Comparison of ENCODE assay signal across 8 cellular contexts in genomic region chr6:112087136-112087908, GRCh38. TPM values are rescaled to one million over a fixed set of nuclear protein-coding genes. Genes with fewer than 3 reads are reported as not detected.
A peak's percentile ranks its signal among the peaks of the same experiment; 100 is the strongest.
DNase-seq lines count a peak whose midpoint lies in the region; ATAC-seq, FAIRE-seq and TF ChIP-seq lines count a peak whose summit lies in the region.

A gene with protein sequence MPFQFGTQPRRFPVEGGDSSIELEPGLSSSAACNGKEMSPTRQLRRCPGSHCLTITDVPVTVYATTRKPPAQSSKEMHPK (plus strand): TSS chr6:112087591. CDS start chr6:112099284, 11,693 bp downstream.
Gene TUBE1 (minus strand): TSS chr6:112087482. CDS start chr6:112087434, 48 bp downstream.

- peak; percentile 87 for FAIRE-seq in islet of Langerhans (lab: Jason Lieb, UNC)

- H3K4me3 Mint-ChIP-seq in WTC11 = no peak within 1 kb of the TSS
- H3K4me3 Mint-ChIP-seq in central memory CD8-positive, alpha-beta T cell = no peak within 1 kb of the TSS

- no peaks in the 10 kb centered on the region for H3K27me3 Mint-ChIP-seq in WTC11 (ENCODE audit: low read depth)
- peaks cover 39% of the 10 kb centered on the region for H3K27me3 Mint-ChIP-seq in central memory CD8-positive, alpha-beta T cell

- peaks cover 5% of the 10 kb centered on the region; the same call in 1 of the 2 replicates for H3K4me1 Mint-ChIP-seq in WTC11
- H3K4me1 Mint-ChIP-seq in central memory CD8-positive, alpha-beta T cell = no peaks in the 10 kb centered on the region

- DNase-seq in AG08396 (ENCODE audit: low spot score) (peak; percentile 87), NCI-H2227 (lab: John Stamatoyannopoulos, UW; ENCODE audit: unreplicated experiment) (peak; percentile 94), WTC11 (ENCODE audit: low spot score) (peak; percentile 91)
- DNase-seq in central memory CD8-positive, alpha-beta T cell (ENCODE audit: low spot score in 2 of 2) = peak; percentile 76 to 86
- peak; percentile 81 for DNase-seq in stimulated activated CD4-positive, alpha-beta T cell treated with anti-CD3 and anti-CD28 coated beads, Interleukin-12 subunit alpha, Interleukin-12 subunit beta, amount 100 ng/mL, for 4 hours

- H3K27ac Mint-ChIP-seq in WTC11 = no peak within 1 kb of the TSS
- no peak within 1 kb of the TSS for H3K27ac Mint-ChIP-seq in central memory CD8-positive, alpha-beta T cell (ENCODE audit: low read depth)

- H3K36me3 Mint-ChIP-seq in WTC11 = no peaks in the 10 kb centered on the region; the same call in 1 of the 2 replicates
- peaks cover 5% of the 10 kb centered on the region for H3K36me3 Mint-ChIP-seq in central memory CD8-positive, alpha-beta T cell (ENCODE audit: insufficient read depth)

- CTCF ChIA-PET in WTC11 (lab: Charles Lee) = interaction anchor here (0.8 to 1.7 kb wide), 14 partner anchors 8 to 1771 kb away, joined by 3 to 9 read pairs (median 4); a partner anchor contains a TSS

- ATAC-seq in GM18907 (IDR thresholded peaks at IDR 0.05; ENCODE audit: unreplicated experiment) (peak; percentile 98), HG03139 (IDR thresholded peaks at IDR 0.05; ENCODE audit: unreplicated experiment) (peak; percentile 94), WTC11 (peak; percentile 94)
- ATAC-seq in central memory CD8-positive, alpha-beta T cell (replicated peaks; ENCODE audit: extremely low read depth, poor library complexity, severe bottlenecking) = peak; percentile 97

- no peak for TF ChIP-seq CTCF in WTC11 (IDR thresholded peaks at IDR 0.05)

- POLR2A ChIA-PET in WTC11 (lab: Charles Lee) = interaction anchor here (1.0 to 1.5 kb wide), 5 partner anchors 9 to 38 kb away, joined by 3 to 5 read pairs (median 3); no protein-coding TSS in a partner anchor

- no peaks in the 10 kb centered on the region for H3K9me3 Mint-ChIP-seq in WTC11
- H3K9me3 Mint-ChIP-seq in central memory CD8-positive, alpha-beta T cell = no peaks in the 10 kb centered on the region

TF ChIP-seq in WTC11, 78 proteins besides CTCF, POLR2A, EP300 and RAD21 (continues in another document):
- TF ChIP-seq ZNF671 (CRISPR knock-in tag; IDR thresholded peaks at IDR 0.05) = no peak
- no peak for TF ChIP-seq GRHL2 (CRISPR knock-in tag; IDR thresholded peaks at IDR 0.05; ENCODE audit: insufficient replicate concordance, severe bottlenecking)
- TF ChIP-seq ZNF512 (CRISPR knock-in tag; IDR thresholded peaks at IDR 0.05; ENCODE audit: borderline replicate concordance) = no peak
- TF ChIP-seq NR2C2 (CRISPR knock-in tag; IDR thresholded peaks at IDR 0.05) = no peak
- TF ChIP-seq, protein P1, sequence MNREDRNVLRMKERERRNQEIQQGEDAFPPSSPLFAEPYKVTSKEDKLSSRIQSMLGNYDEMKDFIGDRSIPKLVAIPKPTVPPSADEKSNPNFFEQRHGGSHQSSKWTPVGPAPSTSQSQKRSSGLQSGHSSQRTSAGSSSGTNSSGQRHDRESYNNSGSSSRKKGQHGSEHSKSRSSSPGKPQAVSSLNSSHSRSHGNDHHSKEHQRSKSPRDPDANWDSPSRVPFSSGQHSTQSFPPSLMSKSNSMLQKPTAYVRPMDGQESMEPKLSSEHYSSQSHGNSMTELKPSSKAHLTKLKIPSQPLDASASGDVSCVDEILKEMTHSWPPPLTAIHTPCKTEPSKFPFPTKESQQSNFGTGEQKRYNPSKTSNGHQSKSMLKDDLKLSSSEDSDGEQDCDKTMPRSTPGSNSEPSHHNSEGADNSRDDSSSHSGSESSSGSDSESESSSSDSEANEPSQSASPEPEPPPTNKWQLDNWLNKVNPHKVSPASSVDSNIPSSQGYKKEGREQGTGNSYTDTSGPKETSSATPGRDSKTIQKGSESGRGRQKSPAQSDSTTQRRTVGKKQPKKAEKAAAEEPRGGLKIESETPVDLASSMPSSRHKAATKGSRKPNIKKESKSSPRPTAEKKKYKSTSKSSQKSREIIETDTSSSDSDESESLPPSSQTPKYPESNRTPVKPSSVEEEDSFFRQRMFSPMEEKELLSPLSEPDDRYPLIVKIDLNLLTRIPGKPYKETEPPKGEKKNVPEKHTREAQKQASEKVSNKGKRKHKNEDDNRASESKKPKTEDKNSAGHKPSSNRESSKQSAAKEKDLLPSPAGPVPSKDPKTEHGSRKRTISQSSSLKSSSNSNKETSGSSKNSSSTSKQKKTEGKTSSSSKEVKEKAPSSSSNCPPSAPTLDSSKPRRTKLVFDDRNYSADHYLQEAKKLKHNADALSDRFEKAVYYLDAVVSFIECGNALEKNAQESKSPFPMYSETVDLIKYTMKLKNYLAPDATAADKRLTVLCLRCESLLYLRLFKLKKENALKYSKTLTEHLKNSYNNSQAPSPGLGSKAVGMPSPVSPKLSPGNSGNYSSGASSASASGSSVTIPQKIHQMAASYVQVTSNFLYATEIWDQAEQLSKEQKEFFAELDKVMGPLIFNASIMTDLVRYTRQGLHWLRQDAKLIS (CRISPR knock-in tag; IDR thresholded peaks at IDR 0.05; ENCODE audit: borderline replicate concordance) = peak; percentile 65; the same call in 1 of the 2 replicates
- TF ChIP-seq TEAD1 (CRISPR knock-in tag; IDR thresholded peaks at IDR 0.05) = peak; percentile 81
- TF ChIP-seq, protein P2, sequence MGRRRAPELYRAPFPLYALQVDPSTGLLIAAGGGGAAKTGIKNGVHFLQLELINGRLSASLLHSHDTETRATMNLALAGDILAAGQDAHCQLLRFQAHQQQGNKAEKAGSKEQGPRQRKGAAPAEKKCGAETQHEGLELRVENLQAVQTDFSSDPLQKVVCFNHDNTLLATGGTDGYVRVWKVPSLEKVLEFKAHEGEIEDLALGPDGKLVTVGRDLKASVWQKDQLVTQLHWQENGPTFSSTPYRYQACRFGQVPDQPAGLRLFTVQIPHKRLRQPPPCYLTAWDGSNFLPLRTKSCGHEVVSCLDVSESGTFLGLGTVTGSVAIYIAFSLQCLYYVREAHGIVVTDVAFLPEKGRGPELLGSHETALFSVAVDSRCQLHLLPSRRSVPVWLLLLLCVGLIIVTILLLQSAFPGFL (CRISPR knock-in tag; IDR thresholded peaks at IDR 0.05; ENCODE audit: borderline replicate concordance) = no peak
- TF ChIP-seq, protein P3, sequence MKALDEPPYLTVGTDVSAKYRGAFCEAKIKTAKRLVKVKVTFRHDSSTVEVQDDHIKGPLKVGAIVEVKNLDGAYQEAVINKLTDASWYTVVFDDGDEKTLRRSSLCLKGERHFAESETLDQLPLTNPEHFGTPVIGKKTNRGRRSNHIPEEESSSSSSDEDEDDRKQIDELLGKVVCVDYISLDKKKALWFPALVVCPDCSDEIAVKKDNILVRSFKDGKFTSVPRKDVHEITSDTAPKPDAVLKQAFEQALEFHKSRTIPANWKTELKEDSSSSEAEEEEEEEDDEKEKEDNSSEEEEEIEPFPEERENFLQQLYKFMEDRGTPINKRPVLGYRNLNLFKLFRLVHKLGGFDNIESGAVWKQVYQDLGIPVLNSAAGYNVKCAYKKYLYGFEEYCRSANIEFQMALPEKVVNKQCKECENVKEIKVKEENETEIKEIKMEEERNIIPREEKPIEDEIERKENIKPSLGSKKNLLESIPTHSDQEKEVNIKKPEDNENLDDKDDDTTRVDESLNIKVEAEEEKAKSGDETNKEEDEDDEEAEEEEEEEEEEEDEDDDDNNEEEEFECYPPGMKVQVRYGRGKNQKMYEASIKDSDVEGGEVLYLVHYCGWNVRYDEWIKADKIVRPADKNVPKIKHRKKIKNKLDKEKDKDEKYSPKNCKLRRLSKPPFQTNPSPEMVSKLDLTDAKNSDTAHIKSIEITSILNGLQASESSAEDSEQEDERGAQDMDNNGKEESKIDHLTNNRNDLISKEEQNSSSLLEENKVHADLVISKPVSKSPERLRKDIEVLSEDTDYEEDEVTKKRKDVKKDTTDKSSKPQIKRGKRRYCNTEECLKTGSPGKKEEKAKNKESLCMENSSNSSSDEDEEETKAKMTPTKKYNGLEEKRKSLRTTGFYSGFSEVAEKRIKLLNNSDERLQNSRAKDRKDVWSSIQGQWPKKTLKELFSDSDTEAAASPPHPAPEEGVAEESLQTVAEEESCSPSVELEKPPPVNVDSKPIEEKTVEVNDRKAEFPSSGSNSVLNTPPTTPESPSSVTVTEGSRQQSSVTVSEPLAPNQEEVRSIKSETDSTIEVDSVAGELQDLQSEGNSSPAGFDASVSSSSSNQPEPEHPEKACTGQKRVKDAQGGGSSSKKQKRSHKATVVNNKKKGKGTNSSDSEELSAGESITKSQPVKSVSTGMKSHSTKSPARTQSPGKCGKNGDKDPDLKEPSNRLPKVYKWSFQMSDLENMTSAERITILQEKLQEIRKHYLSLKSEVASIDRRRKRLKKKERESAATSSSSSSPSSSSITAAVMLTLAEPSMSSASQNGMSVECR (CRISPR knock-in tag; IDR thresholded peaks at IDR 0.05; ENCODE audit: borderline replicate concordance) = peak; percentile 75; the same call in 1 of the 2 replicates
- no peak for TF ChIP-seq SMAD3 (CRISPR knock-in tag; IDR thresholded peaks at IDR 0.05; ENCODE audit: borderline replicate concordance)
- no peak for TF ChIP-seq HMGA2 (CRISPR knock-in tag; IDR thresholded peaks at IDR 0.05)
- no peak for TF ChIP-seq SP1 (CRISPR knock-in tag; conservative IDR thresholded peaks at IDR 0.05)
- TF ChIP-seq, protein P4, sequence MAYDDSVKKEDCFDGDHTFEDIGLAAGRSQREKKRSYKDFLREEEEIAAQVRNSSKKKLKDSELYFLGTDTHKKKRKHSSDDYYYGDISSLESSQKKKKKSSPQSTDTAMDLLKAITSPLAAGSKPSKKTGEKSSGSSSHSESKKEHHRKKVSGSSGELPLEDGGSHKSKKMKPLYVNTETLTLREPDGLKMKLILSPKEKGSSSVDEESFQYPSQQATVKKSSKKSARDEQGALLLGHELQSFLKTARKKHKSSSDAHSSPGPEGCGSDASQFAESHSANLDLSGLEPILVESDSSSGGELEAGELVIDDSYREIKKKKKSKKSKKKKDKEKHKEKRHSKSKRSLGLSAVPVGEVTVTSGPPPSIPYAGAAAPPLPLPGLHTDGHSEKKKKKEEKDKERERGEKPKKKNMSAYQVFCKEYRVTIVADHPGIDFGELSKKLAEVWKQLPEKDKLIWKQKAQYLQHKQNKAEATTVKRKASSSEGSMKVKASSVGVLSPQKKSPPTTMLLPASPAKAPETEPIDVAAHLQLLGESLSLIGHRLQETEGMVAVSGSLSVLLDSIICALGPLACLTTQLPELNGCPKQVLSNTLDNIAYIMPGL (CRISPR knock-in tag; IDR thresholded peaks at IDR 0.05) = peak; percentile 73; the same call in 1 of the 2 replicates

RNA-seq across cellular contexts. Expression of the first gene that starts in this region (rescaled TPM):
- total RNA-seq in WTC11 (2021) = 19.7 to 26.4 TPM (median 20.0 TPM) in 3 replicates

RNA-seq across cellular contexts. Expression of gene TUBE1, which starts in this region (rescaled TPM):
- total RNA-seq in WTC11 (2021) = 15.7 to 17.4 TPM (median 16.9 TPM) in 3 replicates

Comparison
In these comparisons a context has a peak if more than half of its experiments do, and no peak if none do; other contexts are left out.
1. Peak in every context shown above with its lines: DNase-seq and ATAC-seq.